ENCODE assay signal across 9 cellular contexts in the genomic region with DNA sequence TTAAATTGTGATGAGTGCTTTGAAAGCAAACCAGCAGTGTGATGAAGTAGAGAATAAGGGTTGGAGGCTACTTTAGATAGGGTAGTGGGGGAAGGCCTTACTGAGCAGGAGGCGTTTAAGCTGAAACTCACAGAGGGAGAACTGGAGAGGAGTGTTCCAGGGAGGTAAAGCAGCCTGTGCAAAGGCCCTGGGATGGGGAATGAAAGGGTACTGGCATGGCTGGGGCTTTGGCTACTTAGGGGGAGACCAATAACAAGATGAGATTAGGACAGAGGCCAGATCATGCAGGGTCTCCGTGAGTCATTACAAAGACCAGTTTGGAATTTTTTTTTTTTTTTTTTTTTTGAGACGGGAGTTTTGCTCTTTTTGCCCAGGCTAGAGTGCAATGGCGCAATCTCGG. TPM values are rescaled to one million over a fixed set of nuclear protein-coding genes. Genes with fewer than 3 reads are reported as not detected.
DNase-seq lines count a peak whose midpoint lies in the region; ATAC-seq, FAIRE-seq and TF ChIP-seq lines count a peak whose summit lies in the region.
"Had no signal": no experiment of that assay in that cellular context is flagged by ENCODE, and none has a peak within 500 bp of the region (broad histone marks: within the 10 kb centered on the region; RNA-seq: fewer than 3 reads in every experiment).

No MANE protein-coding gene starts in this region.

- no peak for TF ChIP-seq CTCF in stomach (IDR thresholded peaks at IDR 0.05)
- no peak for TF ChIP-seq CTCF in kidney (IDR thresholded peaks at IDR 0.05; ENCODE audit: borderline replicate concordance, extremely low read depth, insufficient read depth)

- no peaks in the 10 kb centered on the region for H3K27me3 ChIP-seq in iPS-18a (ENCODE audit: control insufficient read depth, insufficient read depth, low read length)
- no peaks in the 10 kb centered on the region for H3K27me3 ChIP-seq in stomach

- H3K27me3 Mint-ChIP-seq in activated T-cell treated with anti-CD3 and anti-CD28 coated beads, Interleukin-2, amount 50 U/mL, for 72 hours (ENCODE audit: low read depth) = no peaks in the 10 kb centered on the region
- peaks cover 6% of the 10 kb centered on the region for H3K27me3 Mint-ChIP-seq in activated CD4-positive, alpha-beta memory T cell treated with anti-CD3 and anti-CD28 coated beads, Interleukin-2, amount 10 ng/mL, durations not matched to agents 7 days and 5 days

- no peak for TF ChIP-seq POLR2A in stomach (IDR thresholded peaks at IDR 0.05)

- no peaks in the 10 kb centered on the region for H3K9me3 ChIP-seq in iPS-18a (ENCODE audit: control insufficient read depth, low read depth, low read length)
- H3K9me3 ChIP-seq in stomach = no peaks in the 10 kb centered on the region
- no peaks in the 10 kb centered on the region for H3K9me3 ChIP-seq in kidney (ENCODE audit: control insufficient read depth in 1 of 2, low read length in 2 of 2)

- DNase-seq in activated T-cell treated with anti-CD3 and anti-CD28 coated beads, Interleukin-2, amount 50 U/mL, for 72 hours = no peak
- no peak for DNase-seq in activated T-cell treated with anti-CD3 and anti-CD28 coated beads for 4 hours
- no peak for DNase-seq in activated CD4-positive, alpha-beta memory T cell treated with anti-CD3 and anti-CD28 coated beads, Interleukin-2, amount 10 ng/mL, durations not matched to agents 7 days and 5 days
- no peak for DNase-seq in stomach
- no peak for DNase-seq in T1000 (lab: John Stamatoyannopoulos, UW)
- DNase-seq in kidney = no peak
- DNase-seq: activated CD8-positive, alpha-beta memory T cell treated with anti-CD3 and anti-CD28 coated beads for 24 hours had no signal

- no peak for ATAC-seq in activated T-cell treated with anti-CD3 and anti-CD28 coated beads, Interleukin-2, amount 50 U/mL, for 72 hours (replicated peaks in 1 of 2)
- ATAC-seq in HG03378 (IDR thresholded peaks at IDR 0.05; ENCODE audit: unreplicated experiment) = no peak

- CTCF ChIA-PET in activated CD4-positive, alpha-beta memory T cell treated with anti-CD3 and anti-CD28 coated beads, Interleukin-2, amount 10 ng/mL, durations not matched to agents 7 days and 5 days (lab: Charles Lee) = interaction anchor here (0.7 to 2.3 kb wide), 9 partner anchors 8 to 578 kb away, joined by 3 to 9 read pairs (median 4); no protein-coding TSS in a partner anchor

- H3K36me3 ChIP-seq in iPS-18a (ENCODE audit: control insufficient read depth, low read depth, low read length) = no peaks in the 10 kb centered on the region
- H3K36me3 ChIP-seq in stomach = peaks cover 0 to 5% (median 3%) of the 10 kb centered on the region in 4 donors
- peaks cover 0 to under 1% of the 10 kb centered on the region in 2 donors for H3K36me3 ChIP-seq in kidney (ENCODE audit: control insufficient read depth in 1 of 2, insufficient read depth in 2 of 2, low read length in 2 of 2)

- WGBS in stomach, 5 donors = 71 to 86% (median 73%) methylated on average over 5 of the region's 5 CpGs

- H3K27ac ChIP-seq in iPS-18a (ENCODE audit: low read length) = no peak overlapping the region
- peak overlapping the region in 2 of 5 donors; percentile 89 to 94 for H3K27ac ChIP-seq in stomach
- H3K27ac ChIP-seq in kidney (ENCODE audit: low read depth in 2 of 2, low read length in 2 of 2) = no peak overlapping the region

- POLR2A ChIA-PET in activated CD4-positive, alpha-beta memory T cell treated with anti-CD3 and anti-CD28 coated beads, Interleukin-2, amount 10 ng/mL, durations not matched to agents 7 days and 5 days (lab: Charles Lee) = no interaction called here

- intact Hi-C loops in stomach (cut with DNase I; ENCODE audit: low total_unique reads) = no loop called here
- intact Hi-C loops in kidney (cut with DNase I) = no loop called here

- peaks cover 3 to 12% of the 10 kb centered on the region in 2 donors for H3K36me3 Mint-ChIP-seq in activated T-cell treated with anti-CD3 and anti-CD28 coated beads, Interleukin-2, amount 50 U/mL, for 72 hours (ENCODE audit: insufficient read depth in 2 of 2)
- H3K36me3 Mint-ChIP-seq in activated CD4-positive, alpha-beta memory T cell treated with anti-CD3 and anti-CD28 coated beads, Interleukin-2, amount 10 ng/mL, durations not matched to agents 7 days and 5 days (ENCODE audit: low read depth) = peaks cover 28% of the 10 kb centered on the region

- no peaks in the 10 kb centered on the region for H3K9me3 Mint-ChIP-seq in activated T-cell treated with anti-CD3 and anti-CD28 coated beads, Interleukin-2, amount 50 U/mL, for 72 hours
- no peaks in the 10 kb centered on the region for H3K9me3 Mint-ChIP-seq in activated CD4-positive, alpha-beta memory T cell treated with anti-CD3 and anti-CD28 coated beads, Interleukin-2, amount 10 ng/mL, durations not matched to agents 7 days and 5 days

- no peak overlapping the region for H3K9ac ChIP-seq in iPS-18a (ENCODE audit: low read length)
- H3K9ac ChIP-seq in kidney (ENCODE audit: low read length in 2 of 2) = peak overlapping the region in 1 of 2 donors; percentile 87

- H3K4me1 ChIP-seq in iPS-18a (ENCODE audit: control insufficient read depth, low read depth, low read length) = peaks cover 6% of the 10 kb centered on the region
- H3K4me1 ChIP-seq in stomach = peaks cover 44 to 69% (median 65%) of the 10 kb centered on the region in 4 donors
- peaks cover 19 to 35% of the 10 kb centered on the region in 2 donors for H3K4me1 ChIP-seq in kidney (ENCODE audit: control insufficient read depth in 1 of 2, insufficient read depth in 1 of 2, low read depth in 1 of 2, low read length in 2 of 2)

- H3K4me1 Mint-ChIP-seq in activated T-cell treated with anti-CD3 and anti-CD28 coated beads, Interleukin-2, amount 50 U/mL, for 72 hours (ENCODE audit: low read depth) = peaks cover 65% of the 10 kb centered on the region
- peaks cover 60% of the 10 kb centered on the region for H3K4me1 Mint-ChIP-seq in activated CD4-positive, alpha-beta memory T cell treated with anti-CD3 and anti-CD28 coated beads, Interleukin-2, amount 10 ng/mL, durations not matched to agents 7 days and 5 days

- H3K4me3 ChIP-seq in iPS-18a (ENCODE audit: low read length) = peak overlapping the region; percentile 83
- peak overlapping the region; percentile 93 to 100 (median 96) for H3K4me3 ChIP-seq in stomach
- peak overlapping the region in 1 of 2 donors; percentile 94 for H3K4me3 ChIP-seq in kidney (ENCODE audit: low read length in 2 of 2)

- H3K4me3 Mint-ChIP-seq in activated T-cell treated with anti-CD3 and anti-CD28 coated beads, Interleukin-2, amount 50 U/mL, for 72 hours = peak overlapping the region; percentile 89 to 95
- H3K4me3 Mint-ChIP-seq in activated CD4-positive, alpha-beta memory T cell treated with anti-CD3 and anti-CD28 coated beads, Interleukin-2, amount 10 ng/mL, durations not matched to agents 7 days and 5 days = peak overlapping the region; percentile 94

- H3K27ac Mint-ChIP-seq in activated T-cell treated with anti-CD3 and anti-CD28 coated beads, Interleukin-2, amount 50 U/mL, for 72 hours = peak overlapping the region; percentile 88
- peak overlapping the region; percentile 84 for H3K27ac Mint-ChIP-seq in activated CD4-positive, alpha-beta memory T cell treated with anti-CD3 and anti-CD28 coated beads, Interleukin-2, amount 10 ng/mL, durations not matched to agents 7 days and 5 days

- TF ChIP-seq EP300 in stomach (IDR thresholded peaks at IDR 0.05) = no peak

- no peak for FAIRE-seq in kidney (lab: Jason Lieb, UNC)

RNA-seq across cellular contexts. Expression of gene PPP5C, which starts 1.1 kb away (rescaled TPM):
- total RNA-seq in activated T-cell treated with anti-CD3 and anti-CD28 coated beads, Interleukin-2, amount 50 U/mL, for 72 hours = 10 to 100 TPM; 56.6 to 73.7 TPM
- total RNA-seq in activated CD4-positive, alpha-beta memory T cell treated with anti-CD3 and anti-CD28 coated beads, Interleukin-2, amount 10 ng/mL, durations not matched to agents 7 days and 5 days = 10 to 100 TPM; 84.6 to 85.1 TPM
- 100 to 1,000 TPM in 1 of 5 donors, 10 to 100 TPM in 4; 54.5 to 124 (median 82.0) TPM for total RNA-seq in stomach
- 10 to 100 TPM; 29.6 to 39.3 (median 35.4) TPM for polyA plus RNA-seq in stomach
- total RNA-seq in kidney = 63.7 TPM
- polyA plus RNA-seq in kidney (ENCODE audit: insufficient read depth, low read depth, low replicate concordance) = 54.3 TPM

RNA-seq across cellular contexts. Expression of gene HIF3A, which starts 51.1 kb away (rescaled TPM):
- total RNA-seq in activated T-cell treated with anti-CD3 and anti-CD28 coated beads, Interleukin-2, amount 50 U/mL, for 72 hours = not detected
- not detected for total RNA-seq in activated CD4-positive, alpha-beta memory T cell treated with anti-CD3 and anti-CD28 coated beads, Interleukin-2, amount 10 ng/mL, durations not matched to agents 7 days and 5 days
- 100 to 1,000 TPM in 4 of 5 donors, 10 to 100 TPM in 1; 83.2 to 235 (median 144) TPM for total RNA-seq in stomach
- polyA plus RNA-seq in stomach = 10 to 100 TPM; 17.6 to 22.0 (median 20.5) TPM
- total RNA-seq in kidney = 40.4 TPM
- 3.3 TPM for polyA plus RNA-seq in kidney (ENCODE audit: insufficient read depth, low read depth, low replicate concordance)

Comparison
In these comparisons a context has a peak if more than half of its experiments do, and no peak if none do; other contexts are left out.
1. RNA of gene HIF3A, which starts 51.1 kb away (total RNA-seq): 83.2 to 235 TPM in stomach and 40.4 TPM in kidney (single experiment); not detected in activated T-cell treated with anti-CD3 and anti-CD28 coated beads, Interleukin-2, amount 50 U/mL, for 72 hours and not detected in activated CD4-positive, alpha-beta memory T cell treated with anti-CD3 and anti-CD28 coated beads, Interleukin-2, amount 10 ng/mL, durations not matched to agents 7 days and 5 days; every median in the first group is over 10 times any median in the second.